18 cellular contexts compared by ENCODE assay signal in the genomic region with DNA sequence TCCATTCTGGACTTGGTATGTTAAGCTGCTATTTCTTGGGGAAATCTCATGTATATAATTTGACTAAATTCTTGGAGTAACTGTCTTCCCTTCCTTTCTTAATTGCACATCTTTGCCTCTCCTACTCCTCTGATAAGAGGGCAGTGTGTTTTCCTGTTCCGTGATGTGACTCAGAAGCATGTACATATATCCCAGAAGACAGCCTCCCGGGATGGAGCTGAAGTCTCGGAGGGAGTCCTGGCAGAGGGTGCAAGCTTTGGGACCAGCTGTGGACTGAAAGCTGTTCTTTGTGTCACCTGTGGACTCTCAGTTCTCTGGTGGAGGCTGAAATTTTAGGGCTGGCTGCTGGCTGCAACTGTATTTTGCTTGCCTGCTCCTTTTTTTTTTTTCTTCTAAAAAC. TPM values are rescaled to one million over a fixed set of nuclear protein-coding genes. Genes with fewer than 3 reads are reported as not detected.
A peak's percentile ranks its signal among the peaks of the same experiment; 100 is the strongest.
DNase-seq lines count a peak whose midpoint lies in the region; ATAC-seq, FAIRE-seq and TF ChIP-seq lines count a peak whose summit lies in the region.
"Had no signal": no experiment of that assay in that cellular context is flagged by ENCODE, and none has a peak within 500 bp of the region (broad histone marks: within the 10 kb centered on the region; RNA-seq: fewer than 3 reads in every experiment).

No MANE protein-coding gene starts in this region.

- H3K36me3 ChIP-seq in endothelial cell of umbilical vein (ENCODE audit: control insufficient read depth in 2 of 2, extremely low read depth in 1 of 2, insufficient read depth in 2 of 2, low read length in 2 of 2) = no peaks in the 10 kb centered on the region

- H3K27me3 Mint-ChIP-seq in activated naive CD4-positive, alpha-beta T cell treated with anti-CD3 and anti-CD28 coated beads, Interleukin-2, amount 50 U/mL, for 24 hours = no peaks in the 10 kb centered on the region
- no peaks in the 10 kb centered on the region for H3K27me3 Mint-ChIP-seq in stimulated activated memory B cell treated with anti-CD40 and anti-IgM and Interleukin-4, amounts not matched to agents 10 μg/mL and 1 μg/mL and 100 μg/mL, for 72 hours

- H3K9me3 Mint-ChIP-seq in activated naive CD4-positive, alpha-beta T cell treated with anti-CD3 and anti-CD28 coated beads, Interleukin-2, amount 50 U/mL, for 24 hours = no peaks in the 10 kb centered on the region
- H3K9me3 Mint-ChIP-seq in stimulated activated memory B cell treated with anti-CD40 and anti-IgM and Interleukin-4, amounts not matched to agents 10 μg/mL and 1 μg/mL and 100 μg/mL, for 72 hours = no peaks in the 10 kb centered on the region

- FAIRE-seq in endothelial cell of umbilical vein (lab: Jason Lieb, UNC) = peak; percentile 31
- FAIRE-seq: GM12892 had no signal

- H3K79me2 ChIP-seq in endothelial cell of umbilical vein (ENCODE audit: control insufficient read depth, insufficient read depth, low read length) = peaks cover 25% of the 10 kb centered on the region

- no peak overlapping the region for H3K4me3 ChIP-seq in endothelial cell of umbilical vein (replicated peaks in 1 of 3; ENCODE audit: insufficient read depth in 1 of 3, low read depth in 1 of 3, low read length in 3 of 3)

- no peak overlapping the region for H3K4me3 Mint-ChIP-seq in activated naive CD4-positive, alpha-beta T cell treated with anti-CD3 and anti-CD28 coated beads, Interleukin-2, amount 50 U/mL, for 24 hours
- H3K4me3 Mint-ChIP-seq in stimulated activated memory B cell treated with anti-CD40 and anti-IgM and Interleukin-4, amounts not matched to agents 10 μg/mL and 1 μg/mL and 100 μg/mL, for 72 hours = no peak overlapping the region

- no peak for TF ChIP-seq POLR2A in endothelial cell of umbilical vein (IDR thresholded peaks at IDR 0.05; ENCODE audit: low read depth, low read length)

- no TSS peak for BruUV-seq in endothelial cell of umbilical vein (replicated peaks; lab: Mats Ljungman, UMichigan)

- H3K9me1 ChIP-seq in endothelial cell of umbilical vein (replicated peaks; ENCODE audit: control insufficient read depth, extremely low read depth, insufficient read depth, low read length) = no peaks in the 10 kb centered on the region

- TF ChIP-seq CTCF in endothelial cell of umbilical vein (IDR thresholded peaks at IDR 0.05; ENCODE audit: extremely low read depth in 1 of 2, insufficient read depth in 1 of 2, low read depth in 1 of 2, low read length in 2 of 2) = no peak

- no peak for DNase-seq in activated naive CD4-positive, alpha-beta T cell treated with Interleukin-2 at 50 U/mL for 16 hours
- DNase-seq in NCI-H226 (peak; percentile 55), endothelial cell of umbilical vein (ENCODE audit: low read depth, low spot score) (peak; percentile 24), ACHN (no peak), amniotic stem cell (lab: John Stamatoyannopoulos, UW) (no peak)
- no peak for DNase-seq in activated naive CD4-positive, alpha-beta T cell (lab: John Stamatoyannopoulos, UW)
- DNase-seq: DMS 273 treated with DMSO at 0.1 percent for 48 hours, GOT3, NCI-H1436, NCI-H2029, NCI-H2171 treated with DMSO at 0.1 percent for 48 hours, NCI-H774, PC-3 had no signal

- ATAC-seq in stimulated activated memory B cell treated with anti-CD40 and anti-IgM and Interleukin-4, amounts not matched to agents 10 μg/mL and 1 μg/mL and 100 μg/mL, for 72 hours = no peak
- ATAC-seq: PC-3 had no signal

- intact Hi-C loops in endothelial cell of umbilical vein (cut with micrococcal nuclease) = no loop called here

- CTCF ChIA-PET in endothelial cell of umbilical vein (lab: Charles Lee) = interaction anchor here (1.1 to 4.1 kb wide), 5 partner anchors 8 to 252 kb away, joined by 3 to 38 read pairs (median 7); no protein-coding TSS in a partner anchor

- H2AFZ ChIP-seq in endothelial cell of umbilical vein (ENCODE audit: low read depth, low read length) = no peak overlapping the region

- H3K27ac ChIP-seq in endothelial cell of umbilical vein (ENCODE audit: insufficient read depth, low read depth, low read length) = no peak overlapping the region
- H3K27ac ChIP-seq: C4-2B had no signal

- no peak overlapping the region for H3K9ac ChIP-seq in endothelial cell of umbilical vein (replicated peaks; ENCODE audit: extremely low read depth, insufficient read depth, low read length)
- H3K9ac ChIP-seq: KMS-11 had no signal

- dilution Hi-C loops in endothelial cell of umbilical vein (cut with MboI; ENCODE audit: extremely low pct_ligation_motif_present, low sequenced_read_pairs) = no loop called here

- peaks cover 81% of the 10 kb centered on the region for H3K4me1 Mint-ChIP-seq in activated naive CD4-positive, alpha-beta T cell treated with anti-CD3 and anti-CD28 coated beads, Interleukin-2, amount 50 U/mL, for 24 hours
- peaks cover 71% of the 10 kb centered on the region for H3K4me1 Mint-ChIP-seq in stimulated activated memory B cell treated with anti-CD40 and anti-IgM and Interleukin-4, amounts not matched to agents 10 μg/mL and 1 μg/mL and 100 μg/mL, for 72 hours

- peak overlapping the region; percentile 70 for H3K27ac Mint-ChIP-seq in activated naive CD4-positive, alpha-beta T cell treated with anti-CD3 and anti-CD28 coated beads, Interleukin-2, amount 50 U/mL, for 24 hours
- H3K27ac Mint-ChIP-seq in stimulated activated memory B cell treated with anti-CD40 and anti-IgM and Interleukin-4, amounts not matched to agents 10 μg/mL and 1 μg/mL and 100 μg/mL, for 72 hours = peak overlapping the region; percentile 76

- H3K4me2 ChIP-seq in endothelial cell of umbilical vein (ENCODE audit: insufficient read depth, low read length) = peak overlapping the region; percentile 53
- H3K4me2 ChIP-seq: KMS-11 had no signal

- peaks cover 15% of the 10 kb centered on the region for H3K4me1 ChIP-seq in endothelial cell of umbilical vein (ENCODE audit: control insufficient read depth, extremely low read depth, insufficient read depth, low read length)

- H4K20me1 ChIP-seq in endothelial cell of umbilical vein (replicated peaks; ENCODE audit: control insufficient read depth, extremely low read depth, insufficient read depth, low read length) = peaks cover 6% of the 10 kb centered on the region

- in situ Hi-C loops in ACHN (cut with HindIII; ENCODE audit: low pct_ligation_motif_present, low pct_unique_long_range_greater_than_20kb, low sequenced_read_pairs) = no loop called here

- POLR2A ChIA-PET in endothelial cell of umbilical vein (lab: Charles Lee) = no interaction called here

- no peaks in the 10 kb centered on the region for H3K9me3 ChIP-seq in endothelial cell of umbilical vein (replicated peaks; ENCODE audit: control insufficient read depth, insufficient read depth, low read length)

- H3K36me3 Mint-ChIP-seq in activated naive CD4-positive, alpha-beta T cell treated with anti-CD3 and anti-CD28 coated beads, Interleukin-2, amount 50 U/mL, for 24 hours = no peaks in the 10 kb centered on the region
- no peaks in the 10 kb centered on the region for H3K36me3 Mint-ChIP-seq in stimulated activated memory B cell treated with anti-CD40 and anti-IgM and Interleukin-4, amounts not matched to agents 10 μg/mL and 1 μg/mL and 100 μg/mL, for 72 hours

- H3K27me3 ChIP-seq in endothelial cell of umbilical vein (ENCODE audit: control insufficient read depth in 2 of 2, insufficient read depth in 2 of 2, low read length in 2 of 2) = no peaks in the 10 kb centered on the region

TF ChIP-seq in endothelial cell of umbilical vein, 7 proteins besides CTCF, POLR2A, EP300 and RAD21:
- TF ChIP-seq MYC (IDR thresholded peaks at IDR 0.05; ENCODE audit: low read depth, low read length) (no peak), GATA2 (IDR thresholded peaks at IDR 0.05; ENCODE audit: insufficient read depth, insufficient read length, low read depth, low read length) (no peak), JUN (IDR thresholded peaks at IDR 0.05; ENCODE audit: borderline replicate concordance, insufficient read depth, insufficient read length, low read depth) (no peak), POLR2AphosphoS5 (IDR thresholded peaks at IDR 0.05; ENCODE audit: insufficient read depth, low read depth, low read length) (no peak), FOS (IDR thresholded peaks at IDR 0.05; ENCODE audit: borderline replicate concordance, insufficient read depth, low read length) (no peak), EZH2 (IDR thresholded peaks at IDR 0.05; ENCODE audit: borderline replicate concordance, low read depth, low read length, severe bottlenecking) (no peak)
- TF ChIP-seq, protein P1, sequence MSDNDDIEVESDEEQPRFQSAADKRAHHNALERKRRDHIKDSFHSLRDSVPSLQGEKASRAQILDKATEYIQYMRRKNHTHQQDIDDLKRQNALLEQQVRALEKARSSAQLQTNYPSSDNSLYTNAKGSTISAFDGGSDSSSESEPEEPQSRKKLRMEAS (IDR thresholded peaks at IDR 0.05; ENCODE audit: insufficient read depth, insufficient read length) = no peak

RNA-seq across cellular contexts. Expression of gene MGAT5, which starts 54.7 kb away (rescaled TPM):
- total RNA-seq in endothelial cell of umbilical vein = 84.1 TPM in 2 replicates
- polyA plus RNA-seq in endothelial cell of umbilical vein = 13.9 and 17.7 TPM in 2 replicates
- polyA plus RNA-seq in endothelial cell of umbilical vein (2011; cell fraction: cytosol; rRNA removed) = 23.1 and 23.4 TPM in 2 replicates
- polyA plus RNA-seq in endothelial cell of umbilical vein (2011; cell fraction: nucleus; rRNA removed) = 25.0 and 26.3 TPM in 2 replicates
- 53.0 and 59.9 TPM in 2 replicates for polyA plus RNA-seq in endothelial cell of umbilical vein (2012)
- polyA minus RNA-seq in endothelial cell of umbilical vein = 78.0 and 102 TPM in 2 replicates
- polyA minus RNA-seq in endothelial cell of umbilical vein (2011; cell fraction: cytosol; rRNA and poly(A)+ RNA removed) = 13.4 TPM
- 53.6 and 124 TPM in 2 replicates for polyA minus RNA-seq in endothelial cell of umbilical vein (2011; cell fraction: nucleus; rRNA and poly(A)+ RNA removed)

Comparison
In these comparisons a context has a peak if more than half of its experiments do, and no peak if none do; other contexts are left out.
1. DNase-seq: peak in NCI-H226 (single experiment) and endothelial cell of umbilical vein (single experiment); none in activated naive CD4-positive, alpha-beta T cell treated with Interleukin-2 at 50 U/mL for 16 hours (single experiment), activated naive CD4-positive, alpha-beta T cell (0 of 4), ACHN (single experiment) and amniotic stem cell (single experiment).